In genomic region chr2:25174192-25174861, GRCh38 we compare ENCODE assay signal across 21 cellular contexts. TPM values are rescaled to one million over a fixed set of nuclear protein-coding genes. Genes with fewer than 3 reads are reported as not detected.
"Had no signal": no experiment of that assay in that cellular context is flagged by ENCODE, and none has a peak within 500 bp of the region (broad histone marks: within the 10 kb centered on the region; RNA-seq: fewer than 3 reads in every experiment).

No MANE protein-coding gene starts in this region.

- ATAC-seq: activated naive CD8-positive, alpha-beta T cell treated with anti-CD3 and anti-CD28 coated beads, Interleukin-2, amount 50 U/mL, for 24 hours; activated T-cell treated with anti-CD3 and anti-CD28 coated beads, Interleukin-2, amount 50 U/mL, for 72 hours; gastrocnemius medialis; naive thymus-derived CD8-positive, alpha-beta T cell; stimulated activated naive CD8-positive, alpha-beta T cell treated with anti-CD3 and anti-CD28 coated beads, Interleukin-15, Interleukin-2, amounts not matched to agents 100 U/mL and 50 U/mL, for 24 hours had no signal

- DNase-seq: activated CD4-positive, alpha-beta memory T cell treated with anti-CD3 and anti-CD28 coated beads, Interleukin-2, amount 10 ng/mL, durations not matched to agents 7 days and 5 days; activated CD4-positive, alpha-beta T cell treated with anti-CD3 and anti-CD28 coated beads for 48 hours; activated effector memory CD4-positive, alpha-beta T cell treated with Interleukin-2 at 50 U/mL for 16 hours; activated naive CD4-positive, alpha-beta T cell treated with anti-CD3 and anti-CD28 coated beads for 36 hours; activated naive CD8-positive, alpha-beta T cell treated with anti-CD3 and anti-CD28 coated beads, Interleukin-2, amount 50 U/mL, for 24 hours; activated T-cell treated with anti-CD3 and anti-CD28 coated beads, Interleukin-2, amount 50 U/mL, for 72 hours; cortex of kidney; endodermal cell; esophagus squamous epithelium; gastrocnemius medialis; head of caudate nucleus; hypothalamus; left ventricle myocardium inferior; naive thymus-derived CD8-positive, alpha-beta T cell; stimulated activated CD4-positive, alpha-beta T cell treated with anti-CD3 and anti-CD28 coated beads, Interleukin-12 subunit alpha, Interleukin-12 subunit beta, amount 100 ng/mL, for 4 hours; stimulated activated CD4-positive, alpha-beta T cell treated with anti-CD3 and anti-CD28 coated beads, Interleukin-4, amount 100 ng/mL, for 4 hours; stimulated activated naive CD8-positive, alpha-beta T cell treated with anti-CD3 and anti-CD28 coated beads, Interleukin-15, Interleukin-2, amounts not matched to agents 100 U/mL and 50 U/mL, for 24 hours had no signal

- H3K4me3 ChIP-seq: esophagus squamous epithelium, gastrocnemius medialis, left ventricle myocardium inferior, neural progenitor cell, prostate gland had no signal

- H3K9ac ChIP-seq: neural progenitor cell had no signal

- H3K36me3 ChIP-seq: esophagus squamous epithelium, gastrocnemius medialis, left ventricle myocardium inferior, neural progenitor cell, prostate gland had no signal

- H3K9me3 ChIP-seq: esophagus squamous epithelium, gastrocnemius medialis, left ventricle myocardium inferior, prostate gland had no signal

- H3K4me1 ChIP-seq: esophagus squamous epithelium, gastrocnemius medialis, left ventricle myocardium inferior, prostate gland had no signal

- H3K4me2 ChIP-seq: neural progenitor cell had no signal

- H3K27ac ChIP-seq: esophagus squamous epithelium, gastrocnemius medialis, left ventricle myocardium inferior, neural progenitor cell, prostate gland had no signal

RNA-seq across cellular contexts. Expression of gene POMC, which starts 5.9 kb away (rescaled TPM):
- total RNA-seq: mesothelial cell of epicardium, osteocyte had no signal
